ENCODE assay signal across 16 cellular contexts in genomic region chr19:11067356-11068113, GRCh38. TPM values are rescaled to one million over a fixed set of nuclear protein-coding genes. Genes with fewer than 3 reads are reported as not detected.
DNase-seq lines count a peak whose midpoint lies in the region; ATAC-seq and TF ChIP-seq lines count a peak whose summit lies in the region.
"Had no signal": no experiment of that assay in that cellular context is flagged by ENCODE, and none has a peak within 500 bp of the region (broad histone marks: within the 10 kb centered on the region; RNA-seq: fewer than 3 reads in every experiment).

No MANE protein-coding gene starts in this region.

- TF ChIP-seq CTCF in HFFc6 (IDR thresholded peaks at IDR 0.05) (no peak), choroid plexus epithelial cell (conservative IDR thresholded peaks at IDR 0.05; ENCODE audit: low read depth, low read length) (no peak), neural crest cell (conservative IDR thresholded peaks at IDR 0.05) (no peak), MCF 10A (IDR thresholded peaks at IDR 0.05; ENCODE audit: unreplicated experiment) (no peak)

- no peaks in the 10 kb centered on the region for H3K9me3 Mint-ChIP-seq in activated CD4-positive, alpha-beta T cell treated with anti-CD3 and anti-CD28 coated beads for 36 hours (ENCODE audit: low read depth)
- H3K9me3 Mint-ChIP-seq in HFFc6 (no peaks in the 10 kb centered on the region; the same call in 1 of the 2 replicates), neural crest cell (peaks cover 3% of the 10 kb centered on the region), MCF 10A (ENCODE audit: unreplicated experiment) (no peaks in the 10 kb centered on the region)
- H3K9me3 Mint-ChIP-seq in stimulated activated memory B cell treated with anti-CD40 and anti-IgM and Interleukin-4, amounts not matched to agents 10 μg/mL and 1 μg/mL and 100 μg/mL, for 72 hours = no peaks in the 10 kb centered on the region

- POLR2A ChIA-PET in activated CD4-positive, alpha-beta T cell treated with anti-CD3 and anti-CD28 coated beads for 36 hours (lab: Charles Lee) = interaction anchor here (0.6 kb wide), 1 partner anchor 37 kb away, joined by 4 read pairs; no protein-coding TSS in a partner anchor
- POLR2A ChIA-PET in MCF 10A (lab: Yijun Ruan, JAX) = interaction anchor here (0.9 to 1.1 kb wide), 3 partner anchors 21 to 195 kb away, joined by 3 to 4 read pairs (median 3); partner anchors contain the start of gene LDLR

- peak overlapping the region; percentile 1 for H3K27ac Mint-ChIP-seq in activated CD4-positive, alpha-beta T cell treated with anti-CD3 and anti-CD28 coated beads for 36 hours
- 0 out of 2 replicates have a peak overlapping the region, but pooled peaks have one; percentile 16 for H3K27ac Mint-ChIP-seq in HFFc6
- no peak overlapping the region for H3K27ac Mint-ChIP-seq in neural crest cell (ENCODE audit: unreplicated experiment)
- H3K27ac Mint-ChIP-seq in MCF 10A (ENCODE audit: low read depth, unreplicated experiment) = no peak overlapping the region
- no peak overlapping the region for H3K27ac Mint-ChIP-seq in stimulated activated memory B cell treated with anti-CD40 and anti-IgM and Interleukin-4, amounts not matched to agents 10 μg/mL and 1 μg/mL and 100 μg/mL, for 72 hours

- H3K4me3 Mint-ChIP-seq in activated CD4-positive, alpha-beta T cell treated with anti-CD3 and anti-CD28 coated beads for 36 hours = no peak overlapping the region
- no peak overlapping the region for H3K4me3 Mint-ChIP-seq in HFFc6
- peak overlapping the region; percentile 9 for H3K4me3 Mint-ChIP-seq in neural crest cell
- H3K4me3 Mint-ChIP-seq in MCF 10A (ENCODE audit: unreplicated experiment) = no peak overlapping the region
- H3K4me3 Mint-ChIP-seq in stimulated activated memory B cell treated with anti-CD40 and anti-IgM and Interleukin-4, amounts not matched to agents 10 μg/mL and 1 μg/mL and 100 μg/mL, for 72 hours = no peak overlapping the region

- intact Hi-C loops in activated CD4-positive, alpha-beta T cell treated with anti-CD3 and anti-CD28 coated beads for 36 hours (cut with DNase I, micrococcal nuclease) = no loop called here
- intact Hi-C loops in MCF 10A (cut with micrococcal nuclease) = no loop called here

- H3K4me1 Mint-ChIP-seq in activated CD4-positive, alpha-beta T cell treated with anti-CD3 and anti-CD28 coated beads for 36 hours = no peaks in the 10 kb centered on the region
- no peaks in the 10 kb centered on the region for H3K4me1 Mint-ChIP-seq in HFFc6 (ENCODE audit: low read depth)
- H3K4me1 Mint-ChIP-seq in neural crest cell = peaks cover 7% of the 10 kb centered on the region
- peaks cover 4% of the 10 kb centered on the region for H3K4me1 Mint-ChIP-seq in MCF 10A (ENCODE audit: insufficient read depth, unreplicated experiment)
- no peaks in the 10 kb centered on the region for H3K4me1 Mint-ChIP-seq in stimulated activated memory B cell treated with anti-CD40 and anti-IgM and Interleukin-4, amounts not matched to agents 10 μg/mL and 1 μg/mL and 100 μg/mL, for 72 hours

- peaks cover 14% of the 10 kb centered on the region for H3K36me3 Mint-ChIP-seq in activated CD4-positive, alpha-beta T cell treated with anti-CD3 and anti-CD28 coated beads for 36 hours (ENCODE audit: low read depth)
- H3K36me3 Mint-ChIP-seq in HFFc6 (ENCODE audit: low read depth) = peaks cover 24% of the 10 kb centered on the region
- peaks cover 25% of the 10 kb centered on the region for H3K36me3 Mint-ChIP-seq in neural crest cell (ENCODE audit: low read depth)
- peaks cover 24% of the 10 kb centered on the region for H3K36me3 Mint-ChIP-seq in MCF 10A (ENCODE audit: insufficient read depth, unreplicated experiment)
- H3K36me3 Mint-ChIP-seq in stimulated activated memory B cell treated with anti-CD40 and anti-IgM and Interleukin-4, amounts not matched to agents 10 μg/mL and 1 μg/mL and 100 μg/mL, for 72 hours = peaks cover 48% of the 10 kb centered on the region

- no peak overlapping the region for H3K4me3 ChIP-seq in choroid plexus epithelial cell (ENCODE audit: low read depth, low read length)
- H3K4me3 ChIP-seq: BLaER1 treated with 17β-estradiol and CSF1 and Interleukin-3, amounts not matched to agents 10 nM and 100 nM; gastrocnemius medialis; pancreas; tibial artery had no signal

- ATAC-seq in activated CD4-positive, alpha-beta T cell treated with anti-CD3 and anti-CD28 coated beads for 36 hours = peak; percentile 44
- no peak for ATAC-seq in stimulated activated memory B cell treated with anti-CD40 and anti-IgM and Interleukin-4, amounts not matched to agents 10 μg/mL and 1 μg/mL and 100 μg/mL, for 72 hours
- ATAC-seq: gastrocnemius medialis, pancreas had no signal

- BruUV-seq in MCF 10A (replicated peaks; lab: Mats Ljungman, UMichigan) = no TSS peak

- H3K27me3 Mint-ChIP-seq in activated CD4-positive, alpha-beta T cell treated with anti-CD3 and anti-CD28 coated beads for 36 hours = no peaks in the 10 kb centered on the region
- H3K27me3 Mint-ChIP-seq in HFFc6 (ENCODE audit: insufficient read depth) = peaks cover under 1% of the 10 kb centered on the region
- H3K27me3 Mint-ChIP-seq in neural crest cell (ENCODE audit: low read depth) = no peaks in the 10 kb centered on the region
- no peaks in the 10 kb centered on the region for H3K27me3 Mint-ChIP-seq in MCF 10A (ENCODE audit: insufficient read depth, unreplicated experiment)
- H3K27me3 Mint-ChIP-seq in stimulated activated memory B cell treated with anti-CD40 and anti-IgM and Interleukin-4, amounts not matched to agents 10 μg/mL and 1 μg/mL and 100 μg/mL, for 72 hours = peaks cover 11% of the 10 kb centered on the region

- CTCF ChIA-PET in activated CD4-positive, alpha-beta T cell treated with anti-CD3 and anti-CD28 coated beads for 36 hours (lab: Charles Lee) = interaction anchor here (0.6 to 0.7 kb wide), 2 partner anchors 207 to 249 kb away, joined by 3 to 4 read pairs; no protein-coding TSS in a partner anchor
- CTCF ChIA-PET in MCF 10A (lab: Yijun Ruan, JAX) = interaction anchor here (2.2 kb wide), 1 partner anchor 32 kb away, joined by 6 read pairs; no protein-coding TSS in a partner anchor

- peak; percentile 25 for DNase-seq in activated CD4-positive, alpha-beta T cell treated with anti-CD3 and anti-CD28 coated beads for 36 hours
- no peak for DNase-seq in activated CD4-positive, alpha-beta T cell treated with anti-CD3 and anti-CD28 coated beads for 4 hours
- DNase-seq in HFFc6 (peak; percentile 6), choroid plexus epithelial cell (ENCODE audit: low read depth) (peak; percentile 60), neural crest cell (ENCODE audit: low read depth, low spot score) (no peak), MCF 10A (ENCODE audit: unreplicated experiment) (no peak), SW 1271 (lab: John Stamatoyannopoulos, UW) (no peak)
- DNase-seq: 8988T, gastrocnemius medialis, NCI-H2081, NCI-H524, pancreas, small intestine, tibial artery had no signal

RNA-seq across cellular contexts. Expression of gene LDLR, which starts 21.7 kb away (rescaled TPM):
- 10 to 100 TPM; 73.0 to 73.8 TPM for total RNA-seq in activated CD4-positive, alpha-beta T cell treated with anti-CD3 and anti-CD28 coated beads for 36 hours
- 10 to 100 TPM; 22.8 to 34.3 (median 28.0) TPM for total RNA-seq in HFFc6 (2021; fragmentation: NEBNext Ultra II Directional; extraction: Animal tissue kit (Norgen Biotek cat#: 25700))
- total RNA-seq in neural crest cell (141 and 152 TPM in 2 replicates), MCF 10A (2022) (126 and 127 TPM in 2 replicates)

Comparison
In these comparisons a context has a peak if more than half of its experiments do, and no peak if none do; other contexts are left out.
1. DNase-seq: peak in activated CD4-positive, alpha-beta T cell treated with anti-CD3 and anti-CD28 coated beads for 36 hours (single experiment), HFFc6 (single experiment) and choroid plexus epithelial cell (single experiment); none in activated CD4-positive, alpha-beta T cell treated with anti-CD3 and anti-CD28 coated beads for 4 hours (0 of 2), neural crest cell (single experiment), MCF 10A (single experiment) and SW 1271 (0 of 2).
2. H3K27ac Mint-ChIP-seq: peak in activated CD4-positive, alpha-beta T cell treated with anti-CD3 and anti-CD28 coated beads for 36 hours (single experiment) and HFFc6 (single experiment); none in neural crest cell (single experiment), MCF 10A (single experiment) and stimulated activated memory B cell treated with anti-CD40 and anti-IgM and Interleukin-4, amounts not matched to agents 10 μg/mL and 1 μg/mL and 100 μg/mL, for 72 hours (single experiment).